16 cellular contexts compared by ENCODE assay signal in genomic region chr2:105836840-105837692, GRCh38.
DNase-seq lines count a peak whose midpoint lies in the region; ATAC-seq and TF ChIP-seq lines count a peak whose summit lies in the region.
"Had no signal": no experiment of that assay in that cellular context is flagged by ENCODE, and none has a peak within 500 bp of the region (broad histone marks: within the 10 kb centered on the region; RNA-seq: fewer than 3 reads in every experiment).

No MANE protein-coding gene starts in this region.

- H3K36me3 ChIP-seq in esophagus squamous epithelium (no peaks in the 10 kb centered on the region), heart right ventricle (no peaks in the 10 kb centered on the region)
- H3K36me3 ChIP-seq: thyroid gland had no signal

- H3K27ac Mint-ChIP-seq in activated CD4-positive, alpha-beta T cell treated with anti-CD3 and anti-CD28 coated beads, Interleukin-2, amount 10 ng/mL, durations not matched to agents 24 days and 14 days = peak overlapping the region; percentile 77
- H3K27ac Mint-ChIP-seq in activated T-cell treated with anti-CD3 and anti-CD28 coated beads, Interleukin-2, amount 50 U/mL, for 72 hours = peak overlapping the region; percentile 54
- peak overlapping the region in 4 of 6 donors; percentile 21 to 93 (median 73) for H3K27ac Mint-ChIP-seq in naive B cell
- H3K27ac Mint-ChIP-seq: brain had no signal

- peak; percentile 46 for ATAC-seq in GM19023 (IDR thresholded peaks at IDR 0.05; ENCODE audit: unreplicated experiment)
- ATAC-seq in activated T-cell treated with anti-CD3 and anti-CD28 coated beads, Interleukin-2, amount 50 U/mL, for 72 hours (replicated peaks in 1 of 2) = peak; percentile 87 to 88
- no peak for ATAC-seq in naive B cell (ENCODE audit: low read depth in 2 of 2)
- ATAC-seq in heart right ventricle = no peak
- ATAC-seq: left colon had no signal

- intact Hi-C loops in activated CD4-positive, alpha-beta T cell treated with anti-CD3 and anti-CD28 coated beads, Interleukin-2, amount 10 ng/mL, durations not matched to agents 24 days and 14 days (cut with micrococcal nuclease) = loop anchor here (1.0 kb wide), 4 partner anchors 10 to 39 kb away; no protein-coding TSS in a partner anchor
- intact Hi-C loops in esophagus squamous epithelium (cut with DNase I) (no loop called here), heart right ventricle (cut with DNase I) (no loop called here)

- peaks cover 0 to 39% (median 23%) of the 10 kb centered on the region in 3 donors for H3K4me1 ChIP-seq in esophagus squamous epithelium
- peaks cover 0 to 49% (median 25%) of the 10 kb centered on the region in 9 donors for H3K4me1 ChIP-seq in heart right ventricle
- H3K4me1 ChIP-seq: parathyroid adenoma had no signal

- H3K4me3 Mint-ChIP-seq in activated CD4-positive, alpha-beta T cell treated with anti-CD3 and anti-CD28 coated beads, Interleukin-2, amount 10 ng/mL, durations not matched to agents 24 days and 14 days = peak overlapping the region; percentile 52
- H3K4me3 Mint-ChIP-seq in activated T-cell treated with anti-CD3 and anti-CD28 coated beads, Interleukin-2, amount 50 U/mL, for 72 hours = peak overlapping the region; percentile 67 to 73
- peak overlapping the region in 7 of 8 donors; percentile 25 to 70 (median 56) for H3K4me3 Mint-ChIP-seq in naive B cell
- H3K4me3 Mint-ChIP-seq: brain had no signal

- H3K27me3 Mint-ChIP-seq in activated CD4-positive, alpha-beta T cell treated with anti-CD3 and anti-CD28 coated beads, Interleukin-2, amount 10 ng/mL, durations not matched to agents 24 days and 14 days = no peaks in the 10 kb centered on the region
- no peaks in the 10 kb centered on the region for H3K27me3 Mint-ChIP-seq in activated T-cell treated with anti-CD3 and anti-CD28 coated beads, Interleukin-2, amount 50 U/mL, for 72 hours (ENCODE audit: low read depth)
- no peaks in the 10 kb centered on the region for H3K27me3 Mint-ChIP-seq in naive B cell
- H3K27me3 Mint-ChIP-seq: brain had no signal

- H3K9me3 ChIP-seq in esophagus squamous epithelium (peaks cover 0 to 29% (median 5%) of the 10 kb centered on the region in 3 donors), heart right ventricle (peaks cover 0 to 44% (median 20%) of the 10 kb centered on the region in 11 donors)
- H3K9me3 ChIP-seq: thyroid gland had no signal

- TF ChIP-seq CTCF in esophagus squamous epithelium (IDR thresholded peaks at IDR 0.05) (no peak), heart right ventricle (IDR thresholded peaks at IDR 0.05) (no peak)

- H3K27ac ChIP-seq in esophagus squamous epithelium = no peak overlapping the region
- H3K27ac ChIP-seq in heart right ventricle = no peak overlapping the region
- H3K27ac ChIP-seq: parathyroid adenoma, SK-N-MC, thyroid gland had no signal

- no peak for TF ChIP-seq POLR2A in esophagus squamous epithelium (IDR thresholded peaks at IDR 0.05)

- H3K4me3 ChIP-seq in esophagus squamous epithelium = no peak overlapping the region
- no peak overlapping the region for H3K4me3 ChIP-seq in heart right ventricle
- H3K4me3 ChIP-seq: SK-N-MC, thyroid gland had no signal

- peaks cover 73% of the 10 kb centered on the region for H3K4me1 Mint-ChIP-seq in activated CD4-positive, alpha-beta T cell treated with anti-CD3 and anti-CD28 coated beads, Interleukin-2, amount 10 ng/mL, durations not matched to agents 24 days and 14 days
- peaks cover 89% of the 10 kb centered on the region for H3K4me1 Mint-ChIP-seq in activated T-cell treated with anti-CD3 and anti-CD28 coated beads, Interleukin-2, amount 50 U/mL, for 72 hours (ENCODE audit: low read depth)
- peaks cover 63 to 90% (median 86%) of the 10 kb centered on the region in 3 donors for H3K4me1 Mint-ChIP-seq in naive B cell

- peaks cover 67% of the 10 kb centered on the region for H3K36me3 Mint-ChIP-seq in activated CD4-positive, alpha-beta T cell treated with anti-CD3 and anti-CD28 coated beads, Interleukin-2, amount 10 ng/mL, durations not matched to agents 24 days and 14 days (ENCODE audit: low read depth)
- peaks cover 28 to 62% of the 10 kb centered on the region in 2 donors for H3K36me3 Mint-ChIP-seq in activated T-cell treated with anti-CD3 and anti-CD28 coated beads, Interleukin-2, amount 50 U/mL, for 72 hours (ENCODE audit: insufficient read depth in 2 of 2)
- H3K36me3 Mint-ChIP-seq in naive B cell = peaks cover 62 to 75% of the 10 kb centered on the region in 2 donors

- H3K27me3 ChIP-seq in esophagus squamous epithelium (no peaks in the 10 kb centered on the region), heart right ventricle (no peaks in the 10 kb centered on the region)
- H3K27me3 ChIP-seq: thyroid gland had no signal

- DNase-seq in activated CD4-positive, alpha-beta T cell treated with anti-CD3 and anti-CD28 coated beads, Interleukin-2, amount 10 ng/mL, durations not matched to agents 24 days and 14 days = no peak
- DNase-seq in activated CD4-positive, alpha-beta T cell treated with anti-CD3 and anti-CD28 coated beads for 4 hours = no peak
- DNase-seq in activated T-cell treated with anti-CD3 and anti-CD28 coated beads, Interleukin-2, amount 50 U/mL, for 72 hours = peak; percentile 50 to 68
- DNase-seq in naive B cell (no peak), esophagus squamous epithelium (lab: John Stamatoyannopoulos, UW) (no peak), heart right ventricle (no peak), NCI-H748 treated with DMSO at 0.1 percent for 48 hours (lab: John Stamatoyannopoulos, UW) (no peak)
- DNase-seq: left colon, NCI-H2029, NCI-H510A treated with DMSO at 0.1 percent for 48 hours, small intestine, thyroid gland had no signal

- 79 to 91% methylated on average over 5 of the region's 5 CpGs for WGBS in esophagus squamous epithelium, 2 donors
- WGBS in heart right ventricle, 2 donors = 87 to 91% methylated on average over 5 of the region's 5 CpGs

- H3K9me3 Mint-ChIP-seq in activated CD4-positive, alpha-beta T cell treated with anti-CD3 and anti-CD28 coated beads, Interleukin-2, amount 10 ng/mL, durations not matched to agents 24 days and 14 days = peaks cover 18% of the 10 kb centered on the region
- H3K9me3 Mint-ChIP-seq in activated T-cell treated with anti-CD3 and anti-CD28 coated beads, Interleukin-2, amount 50 U/mL, for 72 hours = peaks cover 6 to 10% of the 10 kb centered on the region in 2 donors
- H3K9me3 Mint-ChIP-seq in naive B cell = peaks cover 15 to 56% (median 47%) of the 10 kb centered on the region in 7 donors

Comparison
In these comparisons a context has a peak if more than half of its experiments do, and no peak if none do; other contexts are left out.
1. DNase-seq: peak in activated T-cell treated with anti-CD3 and anti-CD28 coated beads, Interleukin-2, amount 50 U/mL, for 72 hours (2 of 2); none in activated CD4-positive, alpha-beta T cell treated with anti-CD3 and anti-CD28 coated beads, Interleukin-2, amount 10 ng/mL, durations not matched to agents 24 days and 14 days (single experiment), activated CD4-positive, alpha-beta T cell treated with anti-CD3 and anti-CD28 coated beads for 4 hours (0 of 2), naive B cell (single experiment), esophagus squamous epithelium (single experiment), heart right ventricle (0 of 2) and NCI-H748 treated with DMSO at 0.1 percent for 48 hours (single experiment).
2. ATAC-seq: peak in GM19023 (single experiment) and activated T-cell treated with anti-CD3 and anti-CD28 coated beads, Interleukin-2, amount 50 U/mL, for 72 hours (2 of 2); none in naive B cell (0 of 2) and heart right ventricle (0 of 8).
3. Peak in every context shown above with its lines, with median percentiles within 50 percentile points of each other: H3K27ac Mint-ChIP-seq and H3K4me3 Mint-ChIP-seq.